1 cellular context compared by ENCODE assay signal in the genomic region with DNA sequence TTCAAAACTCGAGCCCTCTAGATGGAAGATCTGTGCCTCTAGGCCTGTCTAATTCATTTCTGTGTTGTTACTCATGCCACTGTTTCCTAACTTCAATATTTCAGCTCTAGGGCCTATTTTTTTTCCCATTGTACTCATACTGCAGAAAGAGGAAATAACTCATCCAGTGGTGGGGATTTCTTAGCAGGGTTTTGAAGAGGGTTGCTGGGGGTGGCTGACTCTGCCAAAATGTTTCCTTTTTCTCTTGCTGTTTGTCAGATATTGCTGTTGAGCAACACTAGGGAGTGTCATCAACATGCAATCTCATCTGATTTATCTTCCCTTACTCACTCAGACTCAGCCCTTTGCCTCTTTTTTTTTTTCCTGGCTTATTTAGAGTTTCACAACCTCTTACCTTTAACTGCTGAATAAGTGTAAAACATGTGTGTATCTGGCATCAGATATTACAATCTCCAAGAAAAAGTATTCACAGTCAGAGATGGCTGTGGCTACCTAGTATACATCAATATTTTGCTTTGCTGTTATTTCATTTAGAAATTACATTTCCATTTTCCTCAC.
TF ChIP-seq lines count a peak whose summit lies in the region.

No MANE protein-coding gene starts in this region.

TF ChIP-seq in K562, 482 proteins besides CTCF, POLR2A, EP300 and RAD21 (continued from another document and continues in another):
- TF ChIP-seq, protein P1, sequence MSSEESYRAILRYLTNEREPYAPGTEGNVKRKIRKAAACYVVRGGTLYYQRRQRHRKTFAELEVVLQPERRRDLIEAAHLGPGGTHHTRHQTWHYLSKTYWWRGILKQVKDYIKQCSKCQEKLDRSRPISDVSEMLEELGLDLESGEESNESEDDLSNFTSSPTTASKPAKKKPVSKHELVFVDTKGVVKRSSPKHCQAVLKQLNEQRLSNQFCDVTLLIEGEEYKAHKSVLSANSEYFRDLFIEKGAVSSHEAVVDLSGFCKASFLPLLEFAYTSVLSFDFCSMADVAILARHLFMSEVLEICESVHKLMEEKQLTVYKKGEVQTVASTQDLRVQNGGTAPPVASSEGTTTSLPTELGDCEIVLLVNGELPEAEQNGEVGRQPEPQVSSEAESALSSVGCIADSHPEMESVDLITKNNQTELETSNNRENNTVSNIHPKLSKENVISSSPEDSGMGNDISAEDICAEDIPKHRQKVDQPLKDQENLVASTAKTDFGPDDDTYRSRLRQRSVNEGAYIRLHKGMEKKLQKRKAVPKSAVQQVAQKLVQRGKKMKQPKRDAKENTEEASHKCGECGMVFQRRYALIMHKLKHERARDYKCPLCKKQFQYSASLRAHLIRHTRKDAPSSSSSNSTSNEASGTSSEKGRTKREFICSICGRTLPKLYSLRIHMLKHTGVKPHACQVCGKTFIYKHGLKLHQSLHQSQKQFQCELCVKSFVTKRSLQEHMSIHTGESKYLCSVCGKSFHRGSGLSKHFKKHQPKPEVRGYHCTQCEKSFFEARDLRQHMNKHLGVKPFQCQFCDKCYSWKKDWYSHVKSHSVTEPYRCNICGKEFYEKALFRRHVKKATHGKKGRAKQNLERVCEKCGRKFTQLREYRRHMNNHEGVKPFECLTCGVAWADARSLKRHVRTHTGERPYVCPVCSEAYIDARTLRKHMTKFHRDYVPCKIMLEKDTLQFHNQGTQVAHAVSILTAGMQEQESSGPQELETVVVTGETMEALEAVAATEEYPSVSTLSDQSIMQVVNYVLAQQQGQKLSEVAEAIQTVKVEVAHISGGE (CRISPR knock-in tag; IDR thresholded peaks at IDR 0.05), result no peak
- TF ChIP-seq TBP (optimal IDR thresholded peaks at IDR 0.05; ENCODE audit: low read depth, low read length) (no peak), NFATC3 (IDR thresholded peaks at IDR 0.05) (no peak), HNRNPK (IDR thresholded peaks at IDR 0.05; ENCODE audit: low read depth, low read length, poor library complexity, severe bottlenecking) (no peak), ILK (tag; IDR thresholded peaks at IDR 0.05; ENCODE audit: borderline replicate concordance, low read depth) (no peak), MTA2 (IDR thresholded peaks at IDR 0.05; ENCODE audit: low read depth) (no peak), NCOA2 (IDR thresholded peaks at IDR 0.05; ENCODE audit: partially characterized antibody in 2 of 2) (no peak), CCAR2 (IDR thresholded peaks at IDR 0.05; ENCODE audit: low read depth, low read length) (no peak), ZNF551 (CRISPR knock-in tag; IDR thresholded peaks at IDR 0.05) (no peak), NFE2 (IDR thresholded peaks at IDR 0.05; ENCODE audit: low read depth) (peak; percentile 30; the same call in 1 of the 2 replicates), TRIM24 (IDR thresholded peaks at IDR 0.05) (peak; percentile 65 to 75; a peak in 3 of 4 replicates), COPS2 (conservative IDR thresholded peaks at IDR 0.05) (no peak), HNRNPH1 (optimal IDR thresholded peaks at IDR 0.05; ENCODE audit: low read depth, low read length) (no peak), ZC3H8 (IDR thresholded peaks at IDR 0.05) (no peak), SLC30A9 (CRISPR knock-in tag; IDR thresholded peaks at IDR 0.05) (no peak), ZNF699 (CRISPR knock-in tag; IDR thresholded peaks at IDR 0.05; ENCODE audit: insufficient replicate concordance) (no peak), ZNF121 (CRISPR knock-in tag; conservative IDR thresholded peaks at IDR 0.05) (no peak), FOXA1 (IDR thresholded peaks at IDR 0.05; ENCODE audit: borderline replicate concordance) (no peak), SMAD1 (IDR thresholded peaks at IDR 0.05; ENCODE audit: low read depth, low read length, partially characterized antibody) (no peak), KHSRP (IDR thresholded peaks at IDR 0.05) (no peak), TGIF2 (CRISPR knock-in tag; IDR thresholded peaks at IDR 0.05) (no peak), TEAD4 (IDR thresholded peaks at IDR 0.05; ENCODE audit: low read length) (no peak), TEAD4 (CRISPR knock-in tag; IDR thresholded peaks at IDR 0.05; ENCODE audit: borderline replicate concordance) (no peak), CXXC5 (CRISPR knock-in tag; IDR thresholded peaks at IDR 0.05) (0 out of 2 replicates have a peak, but pooled peaks have one; percentile 14), ZKSCAN1 (IDR thresholded peaks at IDR 0.05; ENCODE audit: low read depth, low read length) (no peak), BRF1 (IDR thresholded peaks at IDR 0.05; ENCODE audit: borderline replicate concordance, extremely low read depth, insufficient read length) (no peak), NFXL1 (CRISPR knock-in tag; IDR thresholded peaks at IDR 0.05) (no peak), NELFE (IDR thresholded peaks at IDR 0.05; ENCODE audit: insufficient read depth, insufficient read length) (no peak), CHCHD3 (CRISPR knock-in tag; IDR thresholded peaks at IDR 0.05) (no peak), MAFK (IDR thresholded peaks at IDR 0.05; ENCODE audit: low read length) (no peak; the same call in 1 of the 2 replicates)
- TF ChIP-seq, protein P2, sequence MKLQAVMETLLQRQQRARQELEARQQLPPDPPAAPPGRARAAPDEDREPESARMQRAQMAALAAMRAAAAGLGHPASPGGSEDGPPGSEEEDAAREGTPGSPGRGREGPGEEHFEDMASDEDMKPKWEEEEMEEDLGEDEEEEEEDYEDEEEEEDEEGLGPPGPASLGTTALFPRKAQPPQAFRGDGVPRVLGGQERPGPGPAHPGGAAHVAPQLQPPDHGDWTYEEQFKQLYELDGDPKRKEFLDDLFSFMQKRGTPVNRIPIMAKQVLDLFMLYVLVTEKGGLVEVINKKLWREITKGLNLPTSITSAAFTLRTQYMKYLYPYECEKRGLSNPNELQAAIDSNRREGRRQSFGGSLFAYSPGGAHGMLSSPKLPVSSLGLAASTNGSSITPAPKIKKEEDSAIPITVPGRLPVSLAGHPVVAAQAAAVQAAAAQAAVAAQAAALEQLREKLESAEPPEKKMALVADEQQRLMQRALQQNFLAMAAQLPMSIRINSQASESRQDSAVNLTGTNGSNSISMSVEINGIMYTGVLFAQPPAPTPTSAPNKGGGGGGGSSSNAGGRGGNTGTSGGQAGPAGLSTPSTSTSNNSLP (IDR thresholded peaks at IDR 0.05; ENCODE audit: borderline replicate concordance, low read depth, low read length), result no peak
- TF ChIP-seq, protein P3, sequence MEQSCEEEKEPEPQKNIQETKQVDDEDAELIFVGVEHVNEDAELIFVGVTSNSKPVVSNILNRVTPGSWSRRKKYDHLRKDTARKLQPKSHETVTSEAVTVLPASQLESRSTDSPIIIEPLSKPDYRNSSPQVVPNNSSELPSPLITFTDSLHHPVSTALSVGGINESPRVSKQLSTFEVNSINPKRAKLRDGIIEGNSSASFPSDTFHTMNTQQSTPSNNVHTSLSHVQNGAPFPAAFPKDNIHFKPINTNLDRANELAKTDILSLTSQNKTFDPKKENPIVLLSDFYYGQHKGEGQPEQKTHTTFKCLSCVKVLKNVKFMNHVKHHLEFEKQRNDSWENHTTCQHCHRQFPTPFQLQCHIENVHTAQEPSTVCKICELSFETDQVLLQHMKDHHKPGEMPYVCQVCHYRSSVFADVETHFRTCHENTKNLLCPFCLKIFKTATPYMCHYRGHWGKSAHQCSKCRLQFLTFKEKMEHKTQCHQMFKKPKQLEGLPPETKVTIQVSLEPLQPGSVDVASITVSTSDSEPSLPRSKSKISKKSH (CRISPR knock-in tag; IDR thresholded peaks at IDR 0.05), result no peak
- TF ChIP-seq, protein P4, sequence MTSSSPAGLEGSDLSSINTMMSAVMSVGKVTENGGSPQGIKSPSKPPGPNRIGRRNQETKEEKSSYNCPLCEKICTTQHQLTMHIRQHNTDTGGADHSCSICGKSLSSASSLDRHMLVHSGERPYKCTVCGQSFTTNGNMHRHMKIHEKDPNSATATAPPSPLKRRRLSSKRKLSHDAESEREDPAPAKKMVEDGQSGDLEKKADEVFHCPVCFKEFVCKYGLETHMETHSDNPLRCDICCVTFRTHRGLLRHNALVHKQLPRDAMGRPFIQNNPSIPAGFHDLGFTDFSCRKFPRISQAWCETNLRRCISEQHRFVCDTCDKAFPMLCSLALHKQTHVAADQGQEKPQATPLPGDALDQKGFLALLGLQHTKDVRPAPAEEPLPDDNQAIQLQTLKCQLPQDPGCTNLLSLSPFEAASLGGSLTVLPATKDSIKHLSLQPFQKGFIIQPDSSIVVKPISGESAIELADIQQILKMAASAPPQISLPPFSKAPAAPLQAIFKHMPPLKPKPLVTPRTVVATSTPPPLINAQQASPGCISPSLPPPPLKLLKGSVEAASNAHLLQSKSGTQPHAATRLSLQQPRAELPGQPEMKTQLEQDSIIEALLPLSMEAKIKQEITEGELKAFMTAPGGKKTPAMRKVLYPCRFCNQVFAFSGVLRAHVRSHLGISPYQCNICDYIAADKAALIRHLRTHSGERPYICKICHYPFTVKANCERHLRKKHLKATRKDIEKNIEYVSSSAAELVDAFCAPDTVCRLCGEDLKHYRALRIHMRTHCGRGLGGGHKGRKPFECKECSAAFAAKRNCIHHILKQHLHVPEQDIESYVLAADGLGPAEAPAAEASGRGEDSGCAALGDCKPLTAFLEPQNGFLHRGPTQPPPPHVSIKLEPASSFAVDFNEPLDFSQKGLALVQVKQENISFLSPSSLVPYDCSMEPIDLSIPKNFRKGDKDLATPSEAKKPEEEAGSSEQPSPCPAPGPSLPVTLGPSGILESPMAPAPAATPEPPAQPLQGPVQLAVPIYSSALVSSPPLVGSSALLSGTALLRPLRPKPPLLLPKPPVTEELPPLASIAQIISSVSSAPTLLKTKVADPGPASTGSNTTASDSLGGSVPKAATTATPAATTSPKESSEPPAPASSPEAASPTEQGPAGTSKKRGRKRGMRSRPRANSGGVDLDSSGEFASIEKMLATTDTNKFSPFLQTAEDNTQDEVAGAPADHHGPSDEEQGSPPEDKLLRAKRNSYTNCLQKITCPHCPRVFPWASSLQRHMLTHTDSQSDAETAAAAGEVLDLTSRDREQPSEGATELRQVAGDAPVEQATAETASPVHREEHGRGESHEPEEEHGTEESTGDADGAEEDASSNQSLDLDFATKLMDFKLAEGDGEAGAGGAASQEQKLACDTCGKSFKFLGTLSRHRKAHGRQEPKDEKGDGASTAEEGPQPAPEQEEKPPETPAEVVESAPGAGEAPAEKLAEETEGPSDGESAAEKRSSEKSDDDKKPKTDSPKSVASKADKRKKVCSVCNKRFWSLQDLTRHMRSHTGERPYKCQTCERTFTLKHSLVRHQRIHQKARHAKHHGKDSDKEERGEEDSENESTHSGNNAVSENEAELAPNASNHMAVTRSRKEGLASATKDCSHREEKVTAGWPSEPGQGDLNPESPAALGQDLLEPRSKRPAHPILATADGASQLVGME (CRISPR knock-in tag; IDR thresholded peaks at IDR 0.05), result no peak
- TF ChIP-seq, protein P5, sequence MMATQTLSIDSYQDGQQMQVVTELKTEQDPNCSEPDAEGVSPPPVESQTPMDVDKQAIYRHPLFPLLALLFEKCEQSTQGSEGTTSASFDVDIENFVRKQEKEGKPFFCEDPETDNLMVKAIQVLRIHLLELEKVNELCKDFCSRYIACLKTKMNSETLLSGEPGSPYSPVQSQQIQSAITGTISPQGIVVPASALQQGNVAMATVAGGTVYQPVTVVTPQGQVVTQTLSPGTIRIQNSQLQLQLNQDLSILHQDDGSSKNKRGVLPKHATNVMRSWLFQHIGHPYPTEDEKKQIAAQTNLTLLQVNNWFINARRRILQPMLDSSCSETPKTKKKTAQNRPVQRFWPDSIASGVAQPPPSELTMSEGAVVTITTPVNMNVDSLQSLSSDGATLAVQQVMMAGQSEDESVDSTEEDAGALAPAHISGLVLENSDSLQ (IDR thresholded peaks at IDR 0.05), result no peak; the same call in 1 of the 2 replicates
- TF ChIP-seq, protein P6, sequence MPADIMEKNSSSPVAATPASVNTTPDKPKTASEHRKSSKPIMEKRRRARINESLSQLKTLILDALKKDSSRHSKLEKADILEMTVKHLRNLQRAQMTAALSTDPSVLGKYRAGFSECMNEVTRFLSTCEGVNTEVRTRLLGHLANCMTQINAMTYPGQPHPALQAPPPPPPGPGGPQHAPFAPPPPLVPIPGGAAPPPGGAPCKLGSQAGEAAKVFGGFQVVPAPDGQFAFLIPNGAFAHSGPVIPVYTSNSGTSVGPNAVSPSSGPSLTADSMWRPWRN (IDR thresholded peaks at IDR 0.05; ENCODE audit: low read depth), result no peak
- TF ChIP-seq, protein P7, sequence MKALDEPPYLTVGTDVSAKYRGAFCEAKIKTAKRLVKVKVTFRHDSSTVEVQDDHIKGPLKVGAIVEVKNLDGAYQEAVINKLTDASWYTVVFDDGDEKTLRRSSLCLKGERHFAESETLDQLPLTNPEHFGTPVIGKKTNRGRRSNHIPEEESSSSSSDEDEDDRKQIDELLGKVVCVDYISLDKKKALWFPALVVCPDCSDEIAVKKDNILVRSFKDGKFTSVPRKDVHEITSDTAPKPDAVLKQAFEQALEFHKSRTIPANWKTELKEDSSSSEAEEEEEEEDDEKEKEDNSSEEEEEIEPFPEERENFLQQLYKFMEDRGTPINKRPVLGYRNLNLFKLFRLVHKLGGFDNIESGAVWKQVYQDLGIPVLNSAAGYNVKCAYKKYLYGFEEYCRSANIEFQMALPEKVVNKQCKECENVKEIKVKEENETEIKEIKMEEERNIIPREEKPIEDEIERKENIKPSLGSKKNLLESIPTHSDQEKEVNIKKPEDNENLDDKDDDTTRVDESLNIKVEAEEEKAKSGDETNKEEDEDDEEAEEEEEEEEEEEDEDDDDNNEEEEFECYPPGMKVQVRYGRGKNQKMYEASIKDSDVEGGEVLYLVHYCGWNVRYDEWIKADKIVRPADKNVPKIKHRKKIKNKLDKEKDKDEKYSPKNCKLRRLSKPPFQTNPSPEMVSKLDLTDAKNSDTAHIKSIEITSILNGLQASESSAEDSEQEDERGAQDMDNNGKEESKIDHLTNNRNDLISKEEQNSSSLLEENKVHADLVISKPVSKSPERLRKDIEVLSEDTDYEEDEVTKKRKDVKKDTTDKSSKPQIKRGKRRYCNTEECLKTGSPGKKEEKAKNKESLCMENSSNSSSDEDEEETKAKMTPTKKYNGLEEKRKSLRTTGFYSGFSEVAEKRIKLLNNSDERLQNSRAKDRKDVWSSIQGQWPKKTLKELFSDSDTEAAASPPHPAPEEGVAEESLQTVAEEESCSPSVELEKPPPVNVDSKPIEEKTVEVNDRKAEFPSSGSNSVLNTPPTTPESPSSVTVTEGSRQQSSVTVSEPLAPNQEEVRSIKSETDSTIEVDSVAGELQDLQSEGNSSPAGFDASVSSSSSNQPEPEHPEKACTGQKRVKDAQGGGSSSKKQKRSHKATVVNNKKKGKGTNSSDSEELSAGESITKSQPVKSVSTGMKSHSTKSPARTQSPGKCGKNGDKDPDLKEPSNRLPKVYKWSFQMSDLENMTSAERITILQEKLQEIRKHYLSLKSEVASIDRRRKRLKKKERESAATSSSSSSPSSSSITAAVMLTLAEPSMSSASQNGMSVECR (CRISPR knock-in tag; IDR thresholded peaks at IDR 0.05), result no peak
- TF ChIP-seq, protein P8, sequence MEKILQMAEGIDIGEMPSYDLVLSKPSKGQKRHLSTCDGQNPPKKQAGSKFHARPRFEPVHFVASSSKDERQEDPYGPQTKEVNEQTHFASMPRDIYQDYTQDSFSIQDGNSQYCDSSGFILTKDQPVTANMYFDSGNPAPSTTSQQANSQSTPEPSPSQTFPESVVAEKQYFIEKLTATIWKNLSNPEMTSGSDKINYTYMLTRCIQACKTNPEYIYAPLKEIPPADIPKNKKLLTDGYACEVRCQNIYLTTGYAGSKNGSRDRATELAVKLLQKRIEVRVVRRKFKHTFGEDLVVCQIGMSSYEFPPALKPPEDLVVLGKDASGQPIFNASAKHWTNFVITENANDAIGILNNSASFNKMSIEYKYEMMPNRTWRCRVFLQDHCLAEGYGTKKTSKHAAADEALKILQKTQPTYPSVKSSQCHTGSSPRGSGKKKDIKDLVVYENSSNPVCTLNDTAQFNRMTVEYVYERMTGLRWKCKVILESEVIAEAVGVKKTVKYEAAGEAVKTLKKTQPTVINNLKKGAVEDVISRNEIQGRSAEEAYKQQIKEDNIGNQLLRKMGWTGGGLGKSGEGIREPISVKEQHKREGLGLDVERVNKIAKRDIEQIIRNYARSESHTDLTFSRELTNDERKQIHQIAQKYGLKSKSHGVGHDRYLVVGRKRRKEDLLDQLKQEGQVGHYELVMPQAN (IDR thresholded peaks at IDR 0.05; ENCODE audit: borderline replicate concordance), result no peak
